ENCODE assay signal across 1 cellular context in genomic region chr6:112215901-112216300, GRCh38.
TF ChIP-seq lines count a peak whose summit lies in the region.

No MANE protein-coding gene starts in this region.

TF ChIP-seq in GM23338, 12 proteins besides CTCF, POLR2A, EP300 and RAD21 (continued from another document):
- no peak for TF ChIP-seq REST (IDR thresholded peaks at IDR 0.05; ENCODE audit: unreplicated experiment)
- no peak for TF ChIP-seq ZNF462 (CRISPR knock-in tag; IDR thresholded peaks at IDR 0.05)
- TF ChIP-seq ZNF114 (CRISPR knock-in tag; IDR thresholded peaks at IDR 0.05) = no peak
